In genomic region chr16:6841392-6841791, GRCh38 we compare ENCODE assay signal across 22 cellular contexts.
"Had no signal": no experiment of that assay in that cellular context is flagged by ENCODE, and none has a peak within 500 bp of the region (broad histone marks: within the 10 kb centered on the region; RNA-seq: fewer than 3 reads in every experiment).

No MANE protein-coding gene starts in this region.

- H3K36me3 ChIP-seq: colonic mucosa, esophagus squamous epithelium, gastrocnemius medialis, gastroesophageal sphincter, heart left ventricle, heart right ventricle had no signal

- H3K27ac ChIP-seq: colonic mucosa, coronary artery, dorsolateral prefrontal cortex, epithelial cell of prostate, esophagus squamous epithelium, foreskin keratinocyte, gastrocnemius medialis, gastroesophageal sphincter, heart left ventricle, heart right ventricle had no signal

- ATAC-seq: effector memory CD8-positive, alpha-beta T cell; esophagus mucosa; foreskin keratinocyte; gastrocnemius medialis; gastroesophageal sphincter; heart left ventricle; heart right ventricle had no signal

- H3K4me1 ChIP-seq: colonic mucosa, esophagus squamous epithelium, foreskin keratinocyte, gastrocnemius medialis, gastroesophageal sphincter, heart left ventricle, heart right ventricle had no signal

- H3K9me3 ChIP-seq: colonic mucosa, esophagus squamous epithelium, gastrocnemius medialis had no signal

- DNase-seq: colonic mucosa; cortex of kidney; dermis blood vessel endothelial cell; dorsolateral prefrontal cortex; effector CD4-positive, alpha-beta T cell; effector CD8-positive, alpha-beta T cell; effector memory CD4-positive, alpha-beta T cell; effector memory CD8-positive, alpha-beta T cell; endodermal cell; erythroblast; esophagus squamous epithelium; foreskin fibroblast; foreskin keratinocyte; foreskin melanocyte; gastrocnemius medialis; glutamatergic neuron; heart left ventricle; heart right ventricle had no signal

- H3K4me3 ChIP-seq: colonic mucosa, coronary artery, dorsolateral prefrontal cortex, esophagus squamous epithelium, gastrocnemius medialis, gastroesophageal sphincter, heart left ventricle, heart right ventricle had no signal

- H3K27me3 ChIP-seq: colonic mucosa, dorsolateral prefrontal cortex, esophagus squamous epithelium, foreskin keratinocyte, gastrocnemius medialis, gastroesophageal sphincter, heart left ventricle, heart right ventricle had no signal
